ENCODE assay signal across 22 cellular contexts in the genomic region with DNA sequence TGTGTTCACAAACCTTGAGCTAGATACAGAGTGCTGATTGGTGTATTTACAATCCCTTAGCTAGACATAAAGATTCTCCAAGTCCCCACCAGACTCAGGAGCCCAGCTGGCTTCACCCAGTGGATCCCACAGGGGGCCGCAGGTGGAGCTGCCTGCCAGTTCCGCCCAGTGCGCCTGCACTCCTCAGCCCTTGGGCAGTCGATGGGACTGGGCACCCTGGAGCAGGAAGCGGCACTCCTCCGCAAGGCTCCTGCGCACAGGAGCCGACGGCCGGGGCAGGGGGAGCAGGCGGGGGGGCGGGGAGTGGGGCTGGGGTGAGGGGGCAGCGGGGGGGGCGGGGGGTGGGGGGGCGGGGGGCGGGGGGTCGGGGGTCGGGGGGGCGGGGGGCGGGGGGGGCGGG. TPM values are rescaled to one million over a fixed set of nuclear protein-coding genes. Genes with fewer than 3 reads are reported as not detected.
"Had no signal": no experiment of that assay in that cellular context is flagged by ENCODE, and none has a peak within 500 bp of the region (broad histone marks: within the 10 kb centered on the region; RNA-seq: fewer than 3 reads in every experiment).

No MANE protein-coding gene starts in this region.

RNA-seq across cellular contexts. Expression of gene PASD1, which starts 1.0 kb away (rescaled TPM):
- total RNA-seq: activated B cell treated with CpG ODN at 0.5 μM for 24 hours; activated CD4-positive, alpha-beta memory T cell treated with anti-CD3 and anti-CD28 coated beads for 36 hours; activated CD4-positive, alpha-beta T cell treated with anti-CD3 and anti-CD28 coated beads, Interleukin-2, amount 10 ng/mL, durations not matched to agents 24 days and 14 days; activated CD8-positive, alpha-beta memory T cell treated with anti-CD3 and anti-CD28 coated beads for 36 hours; activated CD8-positive, alpha-beta T cell treated with anti-CD3 and anti-CD28 coated beads for 36 hours; activated naive CD4-positive, alpha-beta T cell treated with anti-CD3 and anti-CD28 coated beads for 36 hours; activated naive CD4-positive, alpha-beta T cell treated with anti-CD3 and anti-CD28 coated beads, Interleukin-2, amount 50 U/mL, for 72 hours; activated naive CD8-positive, alpha-beta T cell treated with anti-CD3 and anti-CD28 coated beads for 36 hours; activated T-cell treated with anti-CD3 and anti-CD28 coated beads, Interleukin-2, amount 50 U/mL, for 4 hours; activated T-cell treated with anti-CD3 and anti-CD28 coated beads, Interleukin-2, amount 50 U/mL, for 72 hours; activated T-helper 1 cell treated with anti-CD3 and anti-CD28 coated beads, Interleukin-12 subunit alpha, Interleukin-12 subunit beta, Interleukin-2, Interleukin-4 antibody, amounts not matched to agents 30 ng/mL and 10 ng/mL and 1 ng/mL, durations not matched to agents 14 hours and 24 hours and 36 hours; activated T-helper 17 cell treated with anti-CD3 and anti-CD28 coated beads, Interleukin-2, amount 50 U/mL, for 72 hours; adrenal gland; aorta; astrocyte; body of pancreas; breast epithelium; cardiac septum; cerebellum; T-helper 1 cell treated with Interleukin-12 subunit alpha and Interleukin-12 subunit beta and Interleukin-4 antibody, amounts not matched to agents 30 ng/mL and 1 ng/mL, for 36 hours; T-helper 17 cell; T-helper 2 cell treated with Interferon-gamma antibody and Interleukin-4, amounts not matched to agents 100 ng/mL and 5 ng/mL, for 36 hours had no signal
